Comparison of ENCODE assay signal across 18 cellular contexts in genomic region chr11:2484576-2485125, GRCh38. TPM values are rescaled to one million over a fixed set of nuclear protein-coding genes. Genes with fewer than 3 reads are reported as not detected.
DNase-seq lines count a peak whose midpoint lies in the region; ATAC-seq, FAIRE-seq and TF ChIP-seq lines count a peak whose summit lies in the region.
"Had no signal": no experiment of that assay in that cellular context is flagged by ENCODE, and none has a peak within 500 bp of the region (broad histone marks: within the 10 kb centered on the region; RNA-seq: fewer than 3 reads in every experiment).

No MANE protein-coding gene starts in this region.

- no peak overlapping the region for H3K14ac ChIP-seq in neuronal stem cell (ENCODE audit: low read length)
- H3K14ac ChIP-seq in trophoblast cell (ENCODE audit: low read length) = no peak overlapping the region

- H3K18ac ChIP-seq in neuronal stem cell (ENCODE audit: low read length) (no peak overlapping the region), trophoblast cell (ENCODE audit: low read length) (no peak overlapping the region)

- H3K36me3 ChIP-seq in adrenal gland (replicated peaks in 1 of 2) = no peaks in the 10 kb centered on the region
- no peaks in the 10 kb centered on the region for H3K36me3 ChIP-seq in neuronal stem cell (replicated peaks in 1 of 2; ENCODE audit: control insufficient read depth in 2 of 2, insufficient read depth in 2 of 2, low read length in 2 of 2)
- no peaks in the 10 kb centered on the region for H3K36me3 ChIP-seq in thyroid gland
- H3K36me3 ChIP-seq in trophoblast cell (ENCODE audit: control insufficient read depth in 1 of 2, insufficient read depth in 2 of 2, low read length in 2 of 2) = no peaks in the 10 kb centered on the region

- H3K36me3 Mint-ChIP-seq in activated naive CD8-positive, alpha-beta T cell treated with anti-CD3 and anti-CD28 coated beads, Interleukin-2, amount 10 ng/mL, durations not matched to agents 7 days and 5 days = peaks cover 54% of the 10 kb centered on the region
- peaks cover 45% of the 10 kb centered on the region for H3K36me3 Mint-ChIP-seq in activated naive CD8-positive, alpha-beta T cell treated with anti-CD3 and anti-CD28 coated beads, Interleukin-2, amount 50 U/mL, for 24 hours (ENCODE audit: low read depth)

- H2BK5ac ChIP-seq in neuronal stem cell (ENCODE audit: low read length) (no peak overlapping the region), trophoblast cell (ENCODE audit: low read depth, low read length, poor library complexity) (no peak overlapping the region)

- H3K27me3 ChIP-seq in adrenal gland (no peaks in the 10 kb centered on the region), neuronal stem cell (ENCODE audit: control insufficient read depth in 3 of 3, insufficient read depth in 3 of 3, low read depth in 1 of 3, low read length in 3 of 3) (peaks cover 0 to 3% (median 0%) of the 10 kb centered on the region in 3 experiments), thyroid gland (no peaks in the 10 kb centered on the region), trophoblast cell (ENCODE audit: insufficient read depth, low read length) (no peaks in the 10 kb centered on the region)
- H3K27me3 ChIP-seq: BLaER1 had no signal

- H4K91ac ChIP-seq in neuronal stem cell (ENCODE audit: low read depth, low read length, poor library complexity) (no peak overlapping the region), trophoblast cell (ENCODE audit: low read depth, low read length) (no peak overlapping the region)

- H2AK5ac ChIP-seq in neuronal stem cell (ENCODE audit: low read depth, low read length) (peak overlapping the region; percentile 20), trophoblast cell (ENCODE audit: low read length) (no peak overlapping the region)

- peaks cover 0 to 14% (median 12%) of the 10 kb centered on the region in 3 donors for H3K9me3 ChIP-seq in adrenal gland (replicated peaks in 1 of 3)
- peaks cover 0 to 9% of the 10 kb centered on the region in 2 donors for H3K9me3 ChIP-seq in neuronal stem cell (replicated peaks in 1 of 2; ENCODE audit: control insufficient read depth in 2 of 2, insufficient read depth in 1 of 2, low read depth in 1 of 2, low read length in 2 of 2)
- no peaks in the 10 kb centered on the region for H3K9me3 ChIP-seq in thyroid gland
- H3K9me3 ChIP-seq in trophoblast cell (ENCODE audit: insufficient read depth, low read depth, low read length) = peaks cover 18% of the 10 kb centered on the region

- H3K27ac Mint-ChIP-seq in activated naive CD8-positive, alpha-beta T cell treated with anti-CD3 and anti-CD28 coated beads, Interleukin-2, amount 10 ng/mL, durations not matched to agents 7 days and 5 days = peak overlapping the region; percentile 63
- no peak overlapping the region for H3K27ac Mint-ChIP-seq in activated naive CD8-positive, alpha-beta T cell treated with anti-CD3 and anti-CD28 coated beads, Interleukin-2, amount 50 U/mL, for 24 hours
- H3K27ac Mint-ChIP-seq: CD4-positive, CD25-positive, alpha-beta regulatory T cell; GM23338; H9 had no signal

- DNase-seq in activated naive CD8-positive, alpha-beta T cell treated with anti-CD3 and anti-CD28 coated beads, Interleukin-2, amount 10 ng/mL, durations not matched to agents 7 days and 5 days = no peak
- no peak for DNase-seq in activated naive CD8-positive, alpha-beta T cell treated with anti-CD3 and anti-CD28 coated beads, Interleukin-2, amount 50 U/mL, for 24 hours
- DNase-seq in adrenal gland = peak in 5 of 7 donors; percentile 11 to 20 (median 13)
- DNase-seq in neuronal stem cell (ENCODE audit: low spot score) = no peak
- no peak for DNase-seq in thyroid gland
- DNase-seq in GM10266 (ENCODE audit: extremely low spot score) = no peak
- DNase-seq in trophoblast cell = no peak
- DNase-seq in D721Med (ENCODE audit: insufficient read length, low spot score) = no peak
- DNase-seq: AML-193; CD4-positive, CD25-positive, alpha-beta regulatory T cell; DMS 273 treated with DMSO at 0.1 percent for 48 hours; H9 had no signal

- no peaks in the 10 kb centered on the region for H3K79me2 ChIP-seq in trophoblast cell (ENCODE audit: control insufficient read depth, insufficient read depth, low read length, poor library complexity)

- no peak overlapping the region for H3K4ac ChIP-seq in neuronal stem cell (ENCODE audit: low read length)
- no peak overlapping the region for H3K4ac ChIP-seq in trophoblast cell (ENCODE audit: low read depth, low read length)

- POLR2A ChIA-PET in activated naive CD8-positive, alpha-beta T cell treated with anti-CD3 and anti-CD28 coated beads, Interleukin-2, amount 10 ng/mL, durations not matched to agents 7 days and 5 days (lab: Charles Lee) = no interaction called here

- H3K27ac ChIP-seq in adrenal gland (peak overlapping the region in 4 of 5 donors; percentile 70 to 92 (median 80)), neuronal stem cell (replicated peaks; ENCODE audit: low read length) (no peak overlapping the region), thyroid gland (peak overlapping the region; percentile 68 to 78 (median 76)), trophoblast cell (ENCODE audit: low read depth, low read length) (no peak overlapping the region)
- H3K27ac ChIP-seq: 22Rv1, BLaER1 had no signal

- no peak for FAIRE-seq in D721Med (lab: Jason Lieb, UNC)
- FAIRE-seq: GM12878 had no signal

- 89 to 95% (median 94%) methylated on average over 16 of the region's 16 CpGs for WGBS in adrenal gland, 4 donors
- no CpG with 5 or more reads among the region's 16 CpGs for WGBS in neuronal stem cell (ENCODE audit: extremely low coverage in 2 of 2, insufficient read length in 2 of 2, insufficient replicate concordance in 1 of 2), 2 donors
- 96% methylated on average over 16 of the region's 16 CpGs for WGBS in thyroid gland, 2 donors
- no CpG with 5 or more reads among the region's 16 CpGs for WGBS in trophoblast cell (ENCODE audit: extremely low coverage, insufficient coverage, insufficient read length)

- H4K8ac ChIP-seq in neuronal stem cell (ENCODE audit: low read depth, low read length) (no peak overlapping the region), trophoblast cell (ENCODE audit: low read depth, low read length) (no peak overlapping the region)

- H3K4me3 ChIP-seq in adrenal gland = no peak overlapping the region
- H3K4me3 ChIP-seq in neuronal stem cell (ENCODE audit: low read length in 2 of 2) = no peak overlapping the region
- no peak overlapping the region for H3K4me3 ChIP-seq in thyroid gland (replicated peaks in 1 of 3)
- H3K4me3 ChIP-seq in trophoblast cell (ENCODE audit: low read depth, low read length) = no peak overlapping the region
- H3K4me3 ChIP-seq: BLaER1, GM12878, GM23338 had no signal

- H2BK12ac ChIP-seq in neuronal stem cell (ENCODE audit: low read length) = no peak overlapping the region
- H2BK12ac ChIP-seq in trophoblast cell (ENCODE audit: low read length) = no peak overlapping the region

- H3K4me2 ChIP-seq in neuronal stem cell (ENCODE audit: insufficient read depth, low read length, poor library complexity, severe bottlenecking) (no peak overlapping the region), trophoblast cell (ENCODE audit: low read length) (no peak overlapping the region)
- H3K4me2 ChIP-seq: BLaER1, GM23338 had no signal

- TF ChIP-seq CTCF in adrenal gland (IDR thresholded peaks at IDR 0.05) (no peak), thyroid gland (IDR thresholded peaks at IDR 0.05) (no peak), GM10266 (IDR thresholded peaks at IDR 0.05; ENCODE audit: control insufficient read depth, insufficient read depth, low read depth, missing control alignments) (no peak), D721Med (IDR thresholded peaks at IDR 0.05; ENCODE audit: insufficient read depth, missing control alignments) (no peak)

- H3K79me1 ChIP-seq in neuronal stem cell (ENCODE audit: low read depth, low read length) (no peaks in the 10 kb centered on the region), trophoblast cell (ENCODE audit: low read length) (no peaks in the 10 kb centered on the region)

- peaks cover 15% of the 10 kb centered on the region for H3K4me1 Mint-ChIP-seq in activated naive CD8-positive, alpha-beta T cell treated with anti-CD3 and anti-CD28 coated beads, Interleukin-2, amount 10 ng/mL, durations not matched to agents 7 days and 5 days
- H3K4me1 Mint-ChIP-seq in activated naive CD8-positive, alpha-beta T cell treated with anti-CD3 and anti-CD28 coated beads, Interleukin-2, amount 50 U/mL, for 24 hours = peaks cover 24% of the 10 kb centered on the region
- H3K4me1 Mint-ChIP-seq: GM23338, H9 had no signal

- H3K4me1 ChIP-seq in adrenal gland (replicated peaks in 1 of 2) (peaks cover 41 to 45% of the 10 kb centered on the region in 2 donors), neuronal stem cell (ENCODE audit: control insufficient read depth in 2 of 2, insufficient read depth in 1 of 2, low read depth in 1 of 2, low read length in 2 of 2) (no peaks in the 10 kb centered on the region), thyroid gland (peaks cover 21 to 26% of the 10 kb centered on the region in 2 donors), trophoblast cell (ENCODE audit: control insufficient read depth in 1 of 2, insufficient read depth in 2 of 2, low read length in 2 of 2) (no peaks in the 10 kb centered on the region)
- H3K4me1 ChIP-seq: BLaER1 had no signal

- no peaks in the 10 kb centered on the region for H3K27me3 Mint-ChIP-seq in activated naive CD8-positive, alpha-beta T cell treated with anti-CD3 and anti-CD28 coated beads, Interleukin-2, amount 10 ng/mL, durations not matched to agents 7 days and 5 days
- H3K27me3 Mint-ChIP-seq in activated naive CD8-positive, alpha-beta T cell treated with anti-CD3 and anti-CD28 coated beads, Interleukin-2, amount 50 U/mL, for 24 hours = no peaks in the 10 kb centered on the region

- peaks cover 35% of the 10 kb centered on the region for H3K9me3 Mint-ChIP-seq in activated naive CD8-positive, alpha-beta T cell treated with anti-CD3 and anti-CD28 coated beads, Interleukin-2, amount 10 ng/mL, durations not matched to agents 7 days and 5 days
- H3K9me3 Mint-ChIP-seq in activated naive CD8-positive, alpha-beta T cell treated with anti-CD3 and anti-CD28 coated beads, Interleukin-2, amount 50 U/mL, for 24 hours = peaks cover 49% of the 10 kb centered on the region

- H3K9ac ChIP-seq in neuronal stem cell (ENCODE audit: low read depth, low read length, poor library complexity) (no peak overlapping the region), trophoblast cell (ENCODE audit: low read length) (no peak overlapping the region)
- H3K9ac ChIP-seq: BLaER1 had no signal

- intact Hi-C loops in adrenal gland (cut with DNase I) (loop anchor here in 1 of 2 donors (5.0 kb wide), 1 partner anchor 37 kb away; the partner anchor contains the start of gene KCNQ1), thyroid gland (cut with DNase I) (no loop called here)

- H2AFZ ChIP-seq in neuronal stem cell (ENCODE audit: low read length) (no peak overlapping the region), trophoblast cell (ENCODE audit: insufficient read depth, low read length, poor library complexity) (no peak overlapping the region)
- H2AFZ ChIP-seq: GM23338 had no signal

- H2BK120ac ChIP-seq in neuronal stem cell (ENCODE audit: low read depth, low read length) (no peak overlapping the region), trophoblast cell (ENCODE audit: insufficient read depth, low read length, poor library complexity) (no peak overlapping the region)

- TF ChIP-seq POLR2A in adrenal gland (IDR thresholded peaks at IDR 0.05) (no peak), thyroid gland (IDR thresholded peaks at IDR 0.05) (no peak)

- ATAC-seq in activated naive CD8-positive, alpha-beta T cell treated with anti-CD3 and anti-CD28 coated beads, Interleukin-2, amount 10 ng/mL, durations not matched to agents 7 days and 5 days (ENCODE audit: low read depth) = no peak
- ATAC-seq in activated naive CD8-positive, alpha-beta T cell treated with anti-CD3 and anti-CD28 coated beads, Interleukin-2, amount 50 U/mL, for 24 hours = no peak
- ATAC-seq: GM12878, GM23338 had no signal

- H3K23ac ChIP-seq in neuronal stem cell (ENCODE audit: low read depth, low read length, poor library complexity) (no peak overlapping the region), trophoblast cell (ENCODE audit: low read length) (no peak overlapping the region)

- no peak overlapping the region for H2BK15ac ChIP-seq in neuronal stem cell (ENCODE audit: low read length)

- no peak overlapping the region for H4K12ac ChIP-seq in trophoblast cell (ENCODE audit: low read depth, low read length)

- H3K4me3 Mint-ChIP-seq in activated naive CD8-positive, alpha-beta T cell treated with anti-CD3 and anti-CD28 coated beads, Interleukin-2, amount 10 ng/mL, durations not matched to agents 7 days and 5 days = no peak overlapping the region
- H3K4me3 Mint-ChIP-seq in activated naive CD8-positive, alpha-beta T cell treated with anti-CD3 and anti-CD28 coated beads, Interleukin-2, amount 50 U/mL, for 24 hours = no peak overlapping the region
- H3K4me3 Mint-ChIP-seq: GM23338, H9 had no signal

RNA-seq across cellular contexts. Expression of gene KCNQ1, which starts 39.8 kb away (rescaled TPM):
- total RNA-seq in activated naive CD8-positive, alpha-beta T cell treated with anti-CD3 and anti-CD28 coated beads, Interleukin-2, amount 10 ng/mL, durations not matched to agents 7 days and 5 days = 10 to 100 TPM; 24.2 to 26.6 TPM
- total RNA-seq in adrenal gland (100 to 1,000 TPM; 305 to 447 (median 355) TPM), thyroid gland (100 to 1,000 TPM in 2 of 4 donors, 10 to 100 TPM in 2; 51.3 to 103 (median 97.8) TPM)
- polyA plus RNA-seq in adrenal gland = 100 to 1,000 TPM; 158 to 231 (median 182) TPM
- polyA plus RNA-seq in neuronal stem cell (2013, experiment 1 of 2) = 1.2 TPM
- polyA plus RNA-seq in neuronal stem cell (2013, experiment 2 of 2) = 1.1 TPM
- 0.53 and 0.64 TPM in 2 replicates for polyA plus RNA-seq in trophoblast cell (2013)
- total RNA-seq: A673, Daoy had no signal

RNA-seq across cellular contexts. Expression of gene TRPM5, which starts 40.3 kb away (rescaled TPM):
- total RNA-seq in activated naive CD8-positive, alpha-beta T cell treated with anti-CD3 and anti-CD28 coated beads, Interleukin-2, amount 10 ng/mL, durations not matched to agents 7 days and 5 days = not detected
- total RNA-seq in adrenal gland (1 to 10 TPM in 3 of 8 donors, under 1 TPM in 5; 0.32 to 2.4 (median 0.83) TPM), thyroid gland (1 to 10 TPM in 1 of 4 donors, under 1 TPM in 3; 0.54 to 2.4 (median 0.73) TPM)
- polyA plus RNA-seq in adrenal gland = 1 to 10 TPM in 2 of 3 donors, not detected in 1; 3.0 to 7.4 TPM
- polyA plus RNA-seq in neuronal stem cell (2013, experiment 1 of 2) = 0.01 TPM
- 0.01 TPM for polyA plus RNA-seq in neuronal stem cell (2013, experiment 2 of 2)
- 0.03 and 0.04 TPM in 2 replicates for polyA plus RNA-seq in trophoblast cell (2013)
- total RNA-seq: A673, GM12878, GM23338 had no signal
- polyA plus RNA-seq: CD4-positive, CD25-positive, alpha-beta regulatory T cell; GM12878; GM23338 had no signal

Comparison
In these comparisons a context has a peak if more than half of its experiments do, and no peak if none do; other contexts are left out.
1. DNase-seq: peak in adrenal gland (5 of 7); none in activated naive CD8-positive, alpha-beta T cell treated with anti-CD3 and anti-CD28 coated beads, Interleukin-2, amount 10 ng/mL, durations not matched to agents 7 days and 5 days (single experiment), activated naive CD8-positive, alpha-beta T cell treated with anti-CD3 and anti-CD28 coated beads, Interleukin-2, amount 50 U/mL, for 24 hours (single experiment), neuronal stem cell (single experiment), thyroid gland (0 of 2), GM10266 (single experiment), trophoblast cell (0 of 2) and D721Med (single experiment).
2. H3K27ac ChIP-seq: peak in adrenal gland (4 of 5) and thyroid gland (3 of 3); none in neuronal stem cell (single experiment) and trophoblast cell (single experiment).